ENCODE assay signal across 8 cellular contexts in genomic region chr10:119120413-119120867, GRCh38. TPM values are rescaled to one million over a fixed set of nuclear protein-coding genes. Genes with fewer than 3 reads are reported as not detected.
DNase-seq lines count a peak whose midpoint lies in the region; ATAC-seq and TF ChIP-seq lines count a peak whose summit lies in the region.

No MANE protein-coding gene starts in this region.

- H3K36me3 Mint-ChIP-seq in activated T-cell treated with anti-CD3 and anti-CD28 coated beads, Interleukin-2, amount 50 U/mL, for 24 hours (ENCODE audit: low read depth), result peaks cover 73% of the 10 kb centered on the region

- peak; percentile 73 for DNase-seq in NB4 (ENCODE audit: low read depth)
- DNase-seq in NCI-H748 treated with DMSO at 0.1 percent for 48 hours (lab: John Stamatoyannopoulos, UW), result no peak
- no peak for DNase-seq in activated CD8-positive, alpha-beta memory T cell treated with anti-CD3 and anti-CD28 coated beads for 24 hours
- DNase-seq in stimulated activated CD4-positive, alpha-beta T cell treated with anti-CD3 and anti-CD28 coated beads, Interleukin-15, amount 100 ng/mL, for 24 hours, result no peak
- no peak for DNase-seq in activated T-cell treated with anti-CD3 and anti-CD28 coated beads, Interleukin-2, amount 50 U/mL, for 24 hours

- TF ChIP-seq POLR2A in NB4 (IDR thresholded peaks at IDR 0.05; ENCODE audit: extremely low read depth, insufficient read length), result no peak

- no peaks in the 10 kb centered on the region for H3K9me3 ChIP-seq in liver (ENCODE audit: control insufficient read depth in 4 of 4, low read length in 3 of 4)

- peak overlapping the region in 1 of 2 donors; percentile 24 for H3K9ac ChIP-seq in liver (ENCODE audit: low read depth in 1 of 2, low read length in 2 of 2)

- H3K4me1 Mint-ChIP-seq in activated T-cell treated with anti-CD3 and anti-CD28 coated beads, Interleukin-2, amount 50 U/mL, for 24 hours (ENCODE audit: low read depth), result peaks cover 9% of the 10 kb centered on the region

- ATAC-seq in GM18867 (IDR thresholded peaks at IDR 0.05; ENCODE audit: unreplicated experiment), result peak; percentile 88
- peak; percentile 87 for ATAC-seq in HG02610 (IDR thresholded peaks at IDR 0.05; ENCODE audit: unreplicated experiment)

- H3K27ac Mint-ChIP-seq in activated T-cell treated with anti-CD3 and anti-CD28 coated beads, Interleukin-2, amount 50 U/mL, for 24 hours, result no peak overlapping the region

- WGBS in liver, result 32% methylated on average over 4 of the region's 4 CpGs

- H3K9me3 Mint-ChIP-seq in activated T-cell treated with anti-CD3 and anti-CD28 coated beads, Interleukin-2, amount 50 U/mL, for 24 hours, result no peaks in the 10 kb centered on the region

- no peaks in the 10 kb centered on the region for H3K27me3 Mint-ChIP-seq in activated T-cell treated with anti-CD3 and anti-CD28 coated beads, Interleukin-2, amount 50 U/mL, for 24 hours

- peaks cover 2 to 32% (median 9%) of the 10 kb centered on the region in 4 donors for H3K4me1 ChIP-seq in liver (ENCODE audit: control insufficient read depth in 4 of 4, insufficient read depth in 4 of 4, low read length in 3 of 4)

- H3K4me3 Mint-ChIP-seq in activated T-cell treated with anti-CD3 and anti-CD28 coated beads, Interleukin-2, amount 50 U/mL, for 24 hours, result no peak overlapping the region

- peaks cover 2 to 12% (median 3%) of the 10 kb centered on the region in 4 donors for H3K36me3 ChIP-seq in liver (ENCODE audit: control insufficient read depth in 4 of 4, insufficient read depth in 3 of 4, low read depth in 1 of 4, low read length in 3 of 4)

- TF ChIP-seq CTCF in NB4 (IDR thresholded peaks at IDR 0.05; ENCODE audit: low read depth, low read length) (no peak), liver (IDR thresholded peaks at IDR 0.05; ENCODE audit: low read depth, low read length, missing input control) (no peak)

- TF ChIP-seq RAD21 in liver (IDR thresholded peaks at IDR 0.05), result peak; percentile 34 to 51

- peak overlapping the region; percentile 78 to 79 for H3K27ac ChIP-seq in liver (ENCODE audit: low read depth in 1 of 2, low read length in 2 of 2)

- H3K4me3 ChIP-seq in NB4 (ENCODE audit: low read depth, low read length) (no peak overlapping the region), liver (ENCODE audit: low read depth in 1 of 3, low read length in 3 of 3) (no peak overlapping the region)

- H3K27me3 ChIP-seq in liver (ENCODE audit: control insufficient read depth in 4 of 4, insufficient read depth in 4 of 4, low read length in 3 of 4), result no peaks in the 10 kb centered on the region

TF ChIP-seq in liver, 16 proteins besides CTCF, POLR2A, EP300 and RAD21:
- peak; percentile 78 for TF ChIP-seq MAX (IDR thresholded peaks at IDR 0.05)
- peak; percentile 97 to 98 for TF ChIP-seq HNF4A (conservative IDR thresholded peaks at IDR 0.05)
- TF ChIP-seq HNF4G (IDR thresholded peaks at IDR 0.05), result peak; percentile 90
- no peak for TF ChIP-seq TAF1 (conservative IDR thresholded peaks at IDR 0.05)
- TF ChIP-seq ATF3 (IDR thresholded peaks at IDR 0.05), result peak; percentile 71
- TF ChIP-seq ZBTB33 (IDR thresholded peaks at IDR 0.05), result peak; percentile 91
- peak; percentile 89 to 96 for TF ChIP-seq JUND (IDR thresholded peaks at IDR 0.05)
- peak; percentile 90 for TF ChIP-seq SP1 (IDR thresholded peaks at IDR 0.05)
- TF ChIP-seq NR2F2 (IDR thresholded peaks at IDR 0.05), result peak; percentile 55
- TF ChIP-seq YY1 (IDR thresholded peaks at IDR 0.05), result peak; percentile 95
- peak; percentile 88 to 97 for TF ChIP-seq RXRA (IDR thresholded peaks at IDR 0.05)
- TF ChIP-seq FOXA2 (IDR thresholded peaks at IDR 0.05), result peak; percentile 71
- TF ChIP-seq GABPA (IDR thresholded peaks at IDR 0.05 in 1 of 2, conservative IDR thresholded peaks at IDR 0.05 in 1 of 2), result peak in 1 of 2 donors; percentile 60
- TF ChIP-seq REST (IDR thresholded peaks at IDR 0.05), result peak; percentile 55
- peak in 1 of 2 donors; percentile 85 for TF ChIP-seq EGR1 (IDR thresholded peaks at IDR 0.05; ENCODE audit: low read depth in 2 of 2)
- peak; percentile 60 for TF ChIP-seq FOXA1 (IDR thresholded peaks at IDR 0.05)

RNA-seq across cellular contexts. Expression of gene DENND10, which starts 16.5 kb away (rescaled TPM):
- 10 to 100 TPM; 22.9 to 31.7 TPM for total RNA-seq in liver
- 10 to 100 TPM; 17.9 to 37.7 TPM for polyA plus RNA-seq in liver

RNA-seq across cellular contexts. Expression of gene EIF3A, which starts 39.8 kb away (rescaled TPM):
- total RNA-seq in liver, result 10 to 100 TPM; 54.1 to 88.9 TPM
- polyA plus RNA-seq in liver, result 10 to 100 TPM; 27.5 to 41.0 TPM

RNA-seq across cellular contexts. Expression of gene SFXN4, which starts 45.1 kb away (rescaled TPM):
- total RNA-seq in liver, result 10 to 100 TPM; 12.4 to 34.1 TPM
- polyA plus RNA-seq in liver, result 10 to 100 TPM; 20.7 to 27.5 TPM

RNA-seq across cellular contexts. Expression of gene PRDX3, which starts 58.2 kb away (rescaled TPM):
- total RNA-seq in liver, result 100 to 1,000 TPM; 176 to 247 TPM
- polyA plus RNA-seq in liver, result 100 to 1,000 TPM; 268 to 307 TPM
